ENCODE assay signal across 14 cellular contexts in the genomic region with DNA sequence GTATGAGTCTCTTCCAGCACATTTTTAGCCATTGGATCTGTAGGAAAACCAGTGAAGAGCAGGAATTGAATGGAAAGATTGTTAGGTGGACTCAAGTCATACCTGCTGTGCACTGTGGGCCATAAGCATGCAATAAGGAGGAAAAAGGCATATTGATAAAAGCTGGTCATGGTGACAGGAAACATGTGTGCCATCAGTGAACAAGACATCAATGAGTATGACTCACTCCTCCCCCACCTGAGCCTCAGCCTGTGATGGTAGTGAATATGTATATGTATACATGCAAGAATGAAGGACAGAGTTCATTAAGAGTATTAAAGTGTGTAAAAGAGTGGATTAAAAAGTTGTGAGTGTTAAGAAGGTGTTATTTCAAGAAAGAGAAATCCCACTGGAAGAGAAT.
A peak's percentile ranks its signal among the peaks of the same experiment; 100 is the strongest.
DNase-seq lines count a peak whose midpoint lies in the region; ATAC-seq and TF ChIP-seq lines count a peak whose summit lies in the region.
"Had no signal": no experiment of that assay in that cellular context is flagged by ENCODE, and none has a peak within 500 bp of the region (broad histone marks: within the 10 kb centered on the region; RNA-seq: fewer than 3 reads in every experiment).

No MANE protein-coding gene starts in this region.

- CTCF ChIA-PET in CD4-positive, alpha-beta memory T cell (lab: Charles Lee; ENCODE audit: partially characterized antibody): interaction anchor here (1.4 to 2.5 kb wide), 2 partner anchors 17 to 23 kb away, joined by 6 to 7 read pairs; no protein-coding TSS in a partner anchor
- CTCF ChIA-PET in activated CD4-positive, alpha-beta T cell treated with anti-CD3 and anti-CD28 coated beads, Interleukin-2, amount 10 ng/mL, durations not matched to agents 7 days and 5 days (lab: Charles Lee): interaction anchor here (1.0 kb wide), 1 partner anchor 23 kb away, joined by 4 read pairs; no protein-coding TSS in a partner anchor

- 0 out of 2 replicates have a peak overlapping the region, but pooled peaks have one; percentile 10 for H3K4me3 ChIP-seq in BLaER1
- H3K4me3 ChIP-seq in CD4-positive, alpha-beta memory T cell (ENCODE audit: low read length in 2 of 2): no peak overlapping the region
- no peak overlapping the region for H3K4me3 ChIP-seq in prostate gland
- H3K4me3 ChIP-seq: lung had no signal

- DNase-seq in CD4-positive, alpha-beta memory T cell: no peak
- DNase-seq in activated CD4-positive, alpha-beta T cell treated with anti-CD3 and anti-CD28 coated beads, Interleukin-2, amount 10 ng/mL, durations not matched to agents 7 days and 5 days: peak; percentile 39
- DNase-seq in immature natural killer cell: no peak
- DNase-seq in effector CD8-positive, alpha-beta T cell (lab: John Stamatoyannopoulos, UW): no peak
- DNase-seq in prostate gland (ENCODE audit: low spot score): no peak
- DNase-seq: activated gamma-delta T cell treated with Interleukin-2 at 50 U/mL for 16 hours, BE2C, glutamatergic neuron, NCI-H2029 treated with DMSO at 0.1 percent for 48 hours, NCI-H524, SIG-M5 had no signal

- H3K36me3 Mint-ChIP-seq in CD4-positive, alpha-beta memory T cell: no peaks in the 10 kb centered on the region
- peaks cover 8% of the 10 kb centered on the region for H3K36me3 Mint-ChIP-seq in activated CD4-positive, alpha-beta T cell treated with anti-CD3 and anti-CD28 coated beads, Interleukin-2, amount 10 ng/mL, durations not matched to agents 7 days and 5 days (ENCODE audit: low read depth)
- no peaks in the 10 kb centered on the region for H3K36me3 Mint-ChIP-seq in immature natural killer cell

- H3K36me3 ChIP-seq in BLaER1 (no peaks in the 10 kb centered on the region), prostate gland (no peaks in the 10 kb centered on the region)
- H3K36me3 ChIP-seq in CD4-positive, alpha-beta memory T cell (ENCODE audit: insufficient read depth, low read length): no peaks in the 10 kb centered on the region
- H3K36me3 ChIP-seq: BE2C had no signal

- H3K4me1 ChIP-seq in BLaER1 (peaks cover 30% of the 10 kb centered on the region), prostate gland (replicated peaks) (no peaks in the 10 kb centered on the region)
- peaks cover 21% of the 10 kb centered on the region for H3K4me1 ChIP-seq in CD4-positive, alpha-beta memory T cell (ENCODE audit: insufficient read depth, low read length)
- H3K4me1 ChIP-seq: BE2C had no signal

- H3K9me3 ChIP-seq in BLaER1 (no peaks in the 10 kb centered on the region), prostate gland (no peaks in the 10 kb centered on the region)
- no peaks in the 10 kb centered on the region for H3K9me3 ChIP-seq in CD4-positive, alpha-beta memory T cell (ENCODE audit: control insufficient read depth in 1 of 2, low read length in 2 of 2)
- H3K9me3 ChIP-seq: BE2C had no signal

- intact Hi-C loops in CD4-positive, alpha-beta memory T cell (cut with micrococcal nuclease): no loop called here
- intact Hi-C loops in prostate gland (cut with DNase I): no loop called here

- H3K27me3 Mint-ChIP-seq in CD4-positive, alpha-beta memory T cell: peaks cover 0 to 1% of the 10 kb centered on the region in 2 donors
- peaks cover 27% of the 10 kb centered on the region for H3K27me3 Mint-ChIP-seq in activated CD4-positive, alpha-beta T cell treated with anti-CD3 and anti-CD28 coated beads, Interleukin-2, amount 10 ng/mL, durations not matched to agents 7 days and 5 days
- peaks cover 0 to 8% (median 4%) of the 10 kb centered on the region in 3 donors for H3K27me3 Mint-ChIP-seq in immature natural killer cell (ENCODE audit: low read depth in 3 of 3)

- H3K27me3 ChIP-seq in BLaER1 (no peaks in the 10 kb centered on the region), prostate gland (replicated peaks; ENCODE audit: insufficient read depth) (no peaks in the 10 kb centered on the region)
- no peaks in the 10 kb centered on the region for H3K27me3 ChIP-seq in CD4-positive, alpha-beta memory T cell (ENCODE audit: insufficient read depth, low read length)
- H3K27me3 ChIP-seq: BE2C had no signal

- H3K27ac Mint-ChIP-seq in CD4-positive, alpha-beta memory T cell: peak overlapping the region in 5 of 7 donors; percentile 1 to 91 (median 38)
- peak overlapping the region; percentile 83 for H3K27ac Mint-ChIP-seq in activated CD4-positive, alpha-beta T cell treated with anti-CD3 and anti-CD28 coated beads, Interleukin-2, amount 10 ng/mL, durations not matched to agents 7 days and 5 days
- peak overlapping the region; percentile 16 to 91 (median 52) for H3K27ac Mint-ChIP-seq in immature natural killer cell

- no peaks in the 10 kb centered on the region for H4K20me1 ChIP-seq in BLaER1

- no peak for ATAC-seq in HG03378 (IDR thresholded peaks at IDR 0.05; ENCODE audit: unreplicated experiment)

- H3K4me3 Mint-ChIP-seq in CD4-positive, alpha-beta memory T cell: peak overlapping the region in 6 of 8 donors; percentile 18 to 62 (median 35)
- peak overlapping the region; percentile 40 for H3K4me3 Mint-ChIP-seq in activated CD4-positive, alpha-beta T cell treated with anti-CD3 and anti-CD28 coated beads, Interleukin-2, amount 10 ng/mL, durations not matched to agents 7 days and 5 days
- H3K4me3 Mint-ChIP-seq in immature natural killer cell: peak overlapping the region; percentile 37 to 72 (median 62)

- POLR2A ChIA-PET in CD4-positive, alpha-beta memory T cell (lab: Charles Lee; ENCODE audit: partially characterized antibody): no interaction called here
- POLR2A ChIA-PET in activated CD4-positive, alpha-beta T cell treated with anti-CD3 and anti-CD28 coated beads, Interleukin-2, amount 10 ng/mL, durations not matched to agents 7 days and 5 days (lab: Charles Lee): interaction anchor here (1.2 kb wide), 1 partner anchor 11 kb away, joined by 3 read pairs; no protein-coding TSS in a partner anchor

- H3K9me3 Mint-ChIP-seq in CD4-positive, alpha-beta memory T cell: peaks cover 0 to 13% (median 6%) of the 10 kb centered on the region in 8 donors
- H3K9me3 Mint-ChIP-seq in activated CD4-positive, alpha-beta T cell treated with anti-CD3 and anti-CD28 coated beads, Interleukin-2, amount 10 ng/mL, durations not matched to agents 7 days and 5 days: peaks cover 3% of the 10 kb centered on the region
- no peaks in the 10 kb centered on the region for H3K9me3 Mint-ChIP-seq in immature natural killer cell

- H3K4me1 Mint-ChIP-seq in CD4-positive, alpha-beta memory T cell: peaks cover 15 to 22% (median 17%) of the 10 kb centered on the region in 4 donors
- peaks cover 30% of the 10 kb centered on the region for H3K4me1 Mint-ChIP-seq in activated CD4-positive, alpha-beta T cell treated with anti-CD3 and anti-CD28 coated beads, Interleukin-2, amount 10 ng/mL, durations not matched to agents 7 days and 5 days
- H3K4me1 Mint-ChIP-seq in immature natural killer cell: peaks cover 19 to 22% of the 10 kb centered on the region in 2 donors

- no peak for TF ChIP-seq POLR2A in prostate gland (IDR thresholded peaks at IDR 0.05)

- TF ChIP-seq CTCF in prostate gland (IDR thresholded peaks at IDR 0.05): no peak

- peak overlapping the region; percentile 85 for H3K4me2 ChIP-seq in BLaER1

- no peak overlapping the region for H3K9ac ChIP-seq in BLaER1

- peak overlapping the region; percentile 73 for H3K27ac ChIP-seq in BLaER1
- no peak overlapping the region for H3K27ac ChIP-seq in CD4-positive, alpha-beta memory T cell (ENCODE audit: low read depth, low read length)
- no peak overlapping the region for H3K27ac ChIP-seq in prostate gland
